9 cellular contexts compared by ENCODE assay signal in the genomic region with DNA sequence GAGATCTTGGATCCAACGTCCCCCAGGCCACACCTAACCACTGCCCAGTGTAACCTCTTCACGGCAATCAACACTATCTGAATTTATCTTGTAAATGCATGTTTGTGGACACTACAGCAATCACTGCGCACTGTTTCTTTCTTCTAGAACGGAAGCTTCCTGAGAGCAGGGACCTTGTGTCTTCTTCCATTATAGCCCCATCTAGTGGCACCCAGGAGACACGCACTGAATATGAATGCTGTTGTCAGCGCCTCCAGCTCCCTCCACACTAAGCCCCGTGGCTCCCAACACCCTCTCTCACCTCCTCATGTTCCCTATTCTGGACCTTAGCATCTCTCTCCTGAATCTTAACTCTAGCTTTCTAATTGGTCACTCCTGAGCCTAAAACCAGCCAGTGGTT.
A peak's percentile ranks its signal among the peaks of the same experiment; 100 is the strongest.
DNase-seq lines count a peak whose midpoint lies in the region; ATAC-seq, FAIRE-seq and TF ChIP-seq lines count a peak whose summit lies in the region.
"Had no signal": no experiment of that assay in that cellular context is flagged by ENCODE, and none has a peak within 500 bp of the region (broad histone marks: within the 10 kb centered on the region; RNA-seq: fewer than 3 reads in every experiment).

No MANE protein-coding gene starts in this region.

- no peak overlapping the region for H2AFZ ChIP-seq in OCI-LY7 (ENCODE audit: low read length)

- no peaks in the 10 kb centered on the region for H3K9me3 ChIP-seq in OCI-LY7 (ENCODE audit: low read length)
- H3K9me3 ChIP-seq: uterus had no signal

- no peak overlapping the region for H3K27ac ChIP-seq in OCI-LY7 (ENCODE audit: low read depth, low read length, poor library complexity, severe bottlenecking)
- H3K27ac ChIP-seq: uterus had no signal

- H3K4me3 ChIP-seq in OCI-LY7 (ENCODE audit: low read depth, low read length, poor library complexity, severe bottlenecking) = no peak overlapping the region
- H3K4me3 ChIP-seq: uterus had no signal

- no peaks in the 10 kb centered on the region for H4K20me1 ChIP-seq in OCI-LY7 (ENCODE audit: insufficient read depth, low read length)

- no peak overlapping the region for H3K4me2 ChIP-seq in OCI-LY7 (ENCODE audit: low read length)

- H3K27me3 Mint-ChIP-seq in activated CD8-positive, alpha-beta T cell treated with anti-CD3 and anti-CD28 coated beads for 36 hours = no peaks in the 10 kb centered on the region
- H3K27me3 Mint-ChIP-seq in activated CD8-positive, alpha-beta T cell treated with anti-CD3 and anti-CD28 coated beads, Interleukin-2, amount 10 ng/mL, durations not matched to agents 7 days and 5 days (ENCODE audit: low read depth) = no peaks in the 10 kb centered on the region
- no peaks in the 10 kb centered on the region for H3K27me3 Mint-ChIP-seq in stimulated activated naive B cell treated with anti-CD40 and anti-IgM and Interleukin-4, amounts not matched to agents 10 μg/mL and 1 μg/mL and 100 μg/mL, for 72 hours

- H3K9me2 ChIP-seq in OCI-LY7 (ENCODE audit: insufficient read depth, low read length) = no peaks in the 10 kb centered on the region

- peak; percentile 68 for ATAC-seq in activated CD8-positive, alpha-beta T cell treated with anti-CD3 and anti-CD28 coated beads for 36 hours
- ATAC-seq in activated CD8-positive, alpha-beta T cell treated with anti-CD3 and anti-CD28 coated beads, Interleukin-2, amount 10 ng/mL, durations not matched to agents 7 days and 5 days = no peak
- peak; percentile 46 to 47 for ATAC-seq in stimulated activated naive B cell treated with anti-CD40 and anti-IgM and Interleukin-4, amounts not matched to agents 10 μg/mL and 1 μg/mL and 100 μg/mL, for 72 hours (replicated peaks)

- FAIRE-seq in urothelium cell line (lab: Jason Lieb, UNC) = no peak

- TF ChIP-seq CTCF in activated CD8-positive, alpha-beta T cell treated with anti-CD3 and anti-CD28 coated beads for 36 hours (IDR thresholded peaks at IDR 0.05) = no peak
- TF ChIP-seq CTCF in OCI-LY7 (conservative IDR thresholded peaks at IDR 0.05; ENCODE audit: low read length) = peak; percentile 72

- peaks cover 9% of the 10 kb centered on the region; the same call in 1 of the 2 replicates for H3K36me3 ChIP-seq in OCI-LY7 (ENCODE audit: insufficient read depth, low read length)
- H3K36me3 ChIP-seq: uterus had no signal

- no TSS peak for BruUV-seq in OCI-LY7 (replicated peaks; lab: Mats Ljungman, UMichigan)

- no peak for TF ChIP-seq POLR2A in erythroblast (IDR thresholded peaks at IDR 0.05; ENCODE audit: low read length)

- DNase-seq in activated CD8-positive, alpha-beta T cell treated with anti-CD3 and anti-CD28 coated beads for 36 hours = peak; percentile 24
- no peak for DNase-seq in activated CD8-positive, alpha-beta T cell treated with anti-CD3 and anti-CD28 coated beads, Interleukin-2, amount 10 ng/mL, durations not matched to agents 7 days and 5 days
- DNase-seq in OCI-LY7 (ENCODE audit: low spot score) = peak; percentile 22
- peak; percentile 21 to 44 for DNase-seq in erythroblast (lab: John Stamatoyannopoulos, UW)
- DNase-seq in stimulated activated naive B cell treated with anti-CD40 and anti-IgM and Interleukin-4, amounts not matched to agents 10 μg/mL and 1 μg/mL and 100 μg/mL, for 72 hours = no peak
- DNase-seq in SIG-M5 (lab: John Stamatoyannopoulos, UW) = no peak
- no peak for DNase-seq in HK-2 (ENCODE audit: unreplicated experiment)
- no peak for DNase-seq in urothelium cell line (ENCODE audit: low spot score)
- DNase-seq: uterus had no signal

- H3K36me3 Mint-ChIP-seq in activated CD8-positive, alpha-beta T cell treated with anti-CD3 and anti-CD28 coated beads for 36 hours (ENCODE audit: low read depth) = peaks cover 14% of the 10 kb centered on the region
- peaks cover 4% of the 10 kb centered on the region for H3K36me3 Mint-ChIP-seq in activated CD8-positive, alpha-beta T cell treated with anti-CD3 and anti-CD28 coated beads, Interleukin-2, amount 10 ng/mL, durations not matched to agents 7 days and 5 days (ENCODE audit: low read depth)
- peaks cover 38 to 67% of the 10 kb centered on the region in 2 donors for H3K36me3 Mint-ChIP-seq in stimulated activated naive B cell treated with anti-CD40 and anti-IgM and Interleukin-4, amounts not matched to agents 10 μg/mL and 1 μg/mL and 100 μg/mL, for 72 hours

- no peak overlapping the region for H3K4me3 Mint-ChIP-seq in activated CD8-positive, alpha-beta T cell treated with anti-CD3 and anti-CD28 coated beads for 36 hours
- no peak overlapping the region for H3K4me3 Mint-ChIP-seq in activated CD8-positive, alpha-beta T cell treated with anti-CD3 and anti-CD28 coated beads, Interleukin-2, amount 10 ng/mL, durations not matched to agents 7 days and 5 days
- H3K4me3 Mint-ChIP-seq in stimulated activated naive B cell treated with anti-CD40 and anti-IgM and Interleukin-4, amounts not matched to agents 10 μg/mL and 1 μg/mL and 100 μg/mL, for 72 hours = no peak overlapping the region

- H3K9me3 Mint-ChIP-seq in activated CD8-positive, alpha-beta T cell treated with anti-CD3 and anti-CD28 coated beads for 36 hours = no peaks in the 10 kb centered on the region
- H3K9me3 Mint-ChIP-seq in activated CD8-positive, alpha-beta T cell treated with anti-CD3 and anti-CD28 coated beads, Interleukin-2, amount 10 ng/mL, durations not matched to agents 7 days and 5 days (ENCODE audit: insufficient read depth) = no peaks in the 10 kb centered on the region
- H3K9me3 Mint-ChIP-seq in stimulated activated naive B cell treated with anti-CD40 and anti-IgM and Interleukin-4, amounts not matched to agents 10 μg/mL and 1 μg/mL and 100 μg/mL, for 72 hours = peaks cover 0 to 2% of the 10 kb centered on the region in 2 donors

- H3K4me1 Mint-ChIP-seq in activated CD8-positive, alpha-beta T cell treated with anti-CD3 and anti-CD28 coated beads for 36 hours (ENCODE audit: low read depth) = peaks cover 12% of the 10 kb centered on the region
- H3K4me1 Mint-ChIP-seq in activated CD8-positive, alpha-beta T cell treated with anti-CD3 and anti-CD28 coated beads, Interleukin-2, amount 10 ng/mL, durations not matched to agents 7 days and 5 days (ENCODE audit: low read depth) = peaks cover 15% of the 10 kb centered on the region
- peaks cover 16 to 32% of the 10 kb centered on the region in 2 donors for H3K4me1 Mint-ChIP-seq in stimulated activated naive B cell treated with anti-CD40 and anti-IgM and Interleukin-4, amounts not matched to agents 10 μg/mL and 1 μg/mL and 100 μg/mL, for 72 hours

- no peaks in the 10 kb centered on the region for H3K4me1 ChIP-seq in OCI-LY7 (ENCODE audit: insufficient read depth, low read length, poor library complexity, severe bottlenecking)
- H3K4me1 ChIP-seq: uterus had no signal

- CTCF ChIA-PET in activated CD8-positive, alpha-beta T cell treated with anti-CD3 and anti-CD28 coated beads for 36 hours (lab: Charles Lee) = interaction anchor here (0.7 to 2.8 kb wide), 9 partner anchors 9 to 262 kb away, joined by 3 to 12 read pairs (median 3); no protein-coding TSS in a partner anchor
- CTCF ChIA-PET in activated CD8-positive, alpha-beta T cell treated with anti-CD3 and anti-CD28 coated beads, Interleukin-2, amount 10 ng/mL, durations not matched to agents 7 days and 5 days (lab: Charles Lee) = interaction anchor here (1.0 to 2.1 kb wide), 3 partner anchors 10 to 14 kb away, joined by 3 to 8 read pairs (median 4); no protein-coding TSS in a partner anchor
- CTCF ChIA-PET in OCI-LY7 (lab: Charles Lee; ENCODE audit: unreplicated experiment) = no interaction called here

- POLR2A ChIA-PET in activated CD8-positive, alpha-beta T cell treated with anti-CD3 and anti-CD28 coated beads for 36 hours (lab: Charles Lee) = no interaction called here
- POLR2A ChIA-PET in activated CD8-positive, alpha-beta T cell treated with anti-CD3 and anti-CD28 coated beads, Interleukin-2, amount 10 ng/mL, durations not matched to agents 7 days and 5 days (lab: Charles Lee) = no interaction called here
- POLR2A ChIA-PET in OCI-LY7 (lab: Charles Lee) = interaction anchor here (0.7 kb wide), 1 partner anchor 112 kb away, joined by 3 read pairs; no protein-coding TSS in a partner anchor

- H3K27ac Mint-ChIP-seq in activated CD8-positive, alpha-beta T cell treated with anti-CD3 and anti-CD28 coated beads for 36 hours = no peak overlapping the region
- no peak overlapping the region for H3K27ac Mint-ChIP-seq in activated CD8-positive, alpha-beta T cell treated with anti-CD3 and anti-CD28 coated beads, Interleukin-2, amount 10 ng/mL, durations not matched to agents 7 days and 5 days
- H3K27ac Mint-ChIP-seq in stimulated activated naive B cell treated with anti-CD40 and anti-IgM and Interleukin-4, amounts not matched to agents 10 μg/mL and 1 μg/mL and 100 μg/mL, for 72 hours = peak overlapping the region; percentile 74

- intact Hi-C loops in activated CD8-positive, alpha-beta T cell treated with anti-CD3 and anti-CD28 coated beads for 36 hours (cut with micrococcal nuclease) = loop anchor here (10.0 kb wide), 1 partner anchor 444 kb away; a partner anchor contains a TSS
- intact Hi-C loops in OCI-LY7 (cut with micrococcal nuclease; ENCODE audit: unreplicated experiment) = no loop called here

- no peaks in the 10 kb centered on the region for H3K79me2 ChIP-seq in OCI-LY7 (ENCODE audit: insufficient read depth, low read depth, low read length)

Comparison
In these comparisons a context has a peak if more than half of its experiments do, and no peak if none do; other contexts are left out.
1. DNase-seq: peak in activated CD8-positive, alpha-beta T cell treated with anti-CD3 and anti-CD28 coated beads for 36 hours (single experiment), OCI-LY7 (single experiment) and erythroblast (2 of 2); none in activated CD8-positive, alpha-beta T cell treated with anti-CD3 and anti-CD28 coated beads, Interleukin-2, amount 10 ng/mL, durations not matched to agents 7 days and 5 days (single experiment), stimulated activated naive B cell treated with anti-CD40 and anti-IgM and Interleukin-4, amounts not matched to agents 10 μg/mL and 1 μg/mL and 100 μg/mL, for 72 hours (single experiment), SIG-M5 (single experiment), HK-2 (single experiment) and urothelium cell line (single experiment).